In genomic region chr7:1368150-1368681, GRCh38 we compare ENCODE assay signal across 21 cellular contexts.
A peak's percentile ranks its signal among the peaks of the same experiment; 100 is the strongest.
DNase-seq lines count a peak whose midpoint lies in the region; ATAC-seq and TF ChIP-seq lines count a peak whose summit lies in the region.
"Had no signal": no experiment of that assay in that cellular context is flagged by ENCODE, and none has a peak within 500 bp of the region (broad histone marks: within the 10 kb centered on the region; RNA-seq: fewer than 3 reads in every experiment).

No MANE protein-coding gene starts in this region.

- POLR2A ChIA-PET in HCT116 (lab: Charles Lee) (no interaction called here), WTC11 (lab: Charles Lee) (interaction anchor here (0.6 kb wide), 1 partner anchor 65 kb away, joined by 4 read pairs; no protein-coding TSS in a partner anchor)

- peak overlapping the region in 9 of 11 experiments; percentile 15 to 66 (median 52); a peak in 11 of 22 replicates for H3K9ac ChIP-seq in BLaER1 treated with 17β-estradiol and CSF1 and Interleukin-3, amounts not matched to agents 10 nM and 100 nM
- H3K9ac ChIP-seq in HCT116 (ENCODE audit: low read length): no peak overlapping the region
- H3K9ac ChIP-seq in mesenchymal stem cell (ENCODE audit: low read length): no peak overlapping the region
- H3K9ac ChIP-seq: KMS-11 had no signal

- no peaks in the 10 kb centered on the region for H3K79me2 ChIP-seq in HCT116 (ENCODE audit: insufficient read depth, low read length)

- intact Hi-C loops in HCT116 (cut with micrococcal nuclease): loop anchor here (5.0 kb wide), 1 partner anchor 34 kb away; no protein-coding TSS in a partner anchor

- no peak overlapping the region for H2BK5ac ChIP-seq in mesenchymal stem cell (ENCODE audit: low read depth, low read length, poor library complexity, severe bottlenecking)

- H3K18ac ChIP-seq in mesenchymal stem cell (ENCODE audit: low read depth in 1 of 2, low read length in 2 of 2): no peak overlapping the region

- no peak overlapping the region for H3K4ac ChIP-seq in mesenchymal stem cell (ENCODE audit: low read depth in 1 of 2, low read length in 2 of 2)

- H3K27ac Mint-ChIP-seq in WTC11: no peak overlapping the region
- H3K27ac Mint-ChIP-seq: activated B cell treated with CpG ODN at 0.5 μM for 24 hours; activated T-helper 1 cell treated with anti-CD3 and anti-CD28 coated beads, Interleukin-12 subunit alpha, Interleukin-12 subunit beta, Interleukin-2, Interleukin-4 antibody, amounts not matched to agents 30 ng/mL and 10 ng/mL and 1 ng/mL, durations not matched to agents 14 hours and 24 hours and 36 hours; CD4-positive, alpha-beta memory T cell had no signal

- peak overlapping the region; percentile 56; the same call in 1 of the 2 replicates for H3K4me3 Mint-ChIP-seq in WTC11
- H3K4me3 Mint-ChIP-seq: activated T-helper 1 cell treated with anti-CD3 and anti-CD28 coated beads, Interleukin-12 subunit alpha, Interleukin-12 subunit beta, Interleukin-2, Interleukin-4 antibody, amounts not matched to agents 30 ng/mL and 10 ng/mL and 1 ng/mL, durations not matched to agents 14 hours and 24 hours and 36 hours had no signal

- TF ChIP-seq RAD21 in HCT116 (IDR thresholded peaks at IDR 0.05; ENCODE audit: low read depth): no peak

- RAD21 ChIA-PET in HCT116 (lab: Charles Lee; ENCODE audit: low non-redundant PET in 1 of 2, low total read pairs in 2 of 2, uncharacterized antibody in 2 of 2, unreplicated experiment in 2 of 2): interaction anchor here in 1 of 2 experiments (0.6 kb wide), 1 partner anchor 45 kb away, joined by 3 read pairs; no protein-coding TSS in a partner anchor

- no peak overlapping the region for H3K23ac ChIP-seq in mesenchymal stem cell (ENCODE audit: low read length in 2 of 2)

- no peaks in the 10 kb centered on the region for H3K9me3 Mint-ChIP-seq in WTC11
- H3K9me3 Mint-ChIP-seq: activated T-helper 1 cell treated with anti-CD3 and anti-CD28 coated beads, Interleukin-12 subunit alpha, Interleukin-12 subunit beta, Interleukin-2, Interleukin-4 antibody, amounts not matched to agents 30 ng/mL and 10 ng/mL and 1 ng/mL, durations not matched to agents 14 hours and 24 hours and 36 hours had no signal

- H4K8ac ChIP-seq in mesenchymal stem cell (ENCODE audit: low read length): no peak overlapping the region

- H3K4me3 ChIP-seq in BLaER1 treated with 17β-estradiol and CSF1 and Interleukin-3, amounts not matched to agents 10 nM and 100 nM: peak overlapping the region in 7 of 10 experiments; percentile 48 to 68 (median 53); a peak in 13 of 20 replicates
- H3K4me3 ChIP-seq in HCT116 (replicated peaks in 1 of 2; ENCODE audit: low read depth in 1 of 2, low read length in 2 of 2): no peak overlapping the region
- H3K4me3 ChIP-seq in mesenchymal stem cell (ENCODE audit: insufficient read depth in 1 of 2, low read depth in 1 of 2, low read length in 2 of 2): no peak overlapping the region
- H3K4me3 ChIP-seq: prostate gland, vagina had no signal

- peaks cover 0 to 12% (median 0%) of the 10 kb centered on the region in 11 experiments; a peak in 3 of 22 replicates for H4K20me1 ChIP-seq in BLaER1 treated with 17β-estradiol and CSF1 and Interleukin-3, amounts not matched to agents 10 nM and 100 nM
- no peaks in the 10 kb centered on the region for H4K20me1 ChIP-seq in HCT116 (ENCODE audit: insufficient read depth)

- peaks cover 38% of the 10 kb centered on the region for H3K27me3 Mint-ChIP-seq in WTC11 (ENCODE audit: low read depth)

- ATAC-seq in HCT116 (no peak), WTC11 (no peak), GM21390 (IDR thresholded peaks at IDR 0.05; ENCODE audit: unreplicated experiment) (no peak), HG03432 (IDR thresholded peaks at IDR 0.05; ENCODE audit: unreplicated experiment) (no peak), HG03095 (IDR thresholded peaks at IDR 0.05; ENCODE audit: unreplicated experiment) (no peak)

- H3K27me3 ChIP-seq in BLaER1 treated with 17β-estradiol and CSF1 and Interleukin-3, amounts not matched to agents 10 nM and 100 nM: peaks cover 0 to 25% (median 0%) of the 10 kb centered on the region in 11 experiments; a peak in 7 of 22 replicates
- H3K27me3 ChIP-seq in HCT116 (ENCODE audit: insufficient read depth, low read length): no peaks in the 10 kb centered on the region
- H3K27me3 ChIP-seq in mesenchymal stem cell (ENCODE audit: control insufficient read depth in 1 of 2, insufficient read depth in 1 of 2, low read length in 2 of 2): peaks cover 76 to 93% of the 10 kb centered on the region in 2 experiments
- H3K27me3 ChIP-seq: testis, vagina had no signal

- H3K9me3 ChIP-seq in BLaER1 treated with 17β-estradiol and CSF1 and Interleukin-3, amounts not matched to agents 10 nM and 100 nM (replicated peaks in 1 of 11): peaks cover 0 to 7% (median 0%) of the 10 kb centered on the region in 11 experiments; a peak in 5 of 22 replicates
- peaks cover 0 to 6% of the 10 kb centered on the region in 2 experiments; a peak in 1 of 4 replicates for H3K9me3 ChIP-seq in HCT116 (ENCODE audit: control insufficient read depth in 1 of 2, insufficient read depth in 1 of 2, low read depth in 1 of 2, low read length in 2 of 2)
- peaks cover 10% of the 10 kb centered on the region for H3K9me3 ChIP-seq in mesenchymal stem cell (ENCODE audit: control insufficient read depth, low read length)
- H3K9me3 ChIP-seq: prostate gland, testis, vagina had no signal

- H3K4me1 ChIP-seq in BLaER1 treated with 17β-estradiol and CSF1 and Interleukin-3, amounts not matched to agents 10 nM and 100 nM: peaks cover 11 to 64% (median 42%) of the 10 kb centered on the region in 10 experiments
- H3K4me1 ChIP-seq in HCT116 (ENCODE audit: control insufficient read depth in 1 of 2, insufficient read depth in 2 of 2, low read length in 2 of 2) (peaks cover 0 to 20% of the 10 kb centered on the region in 2 experiments; a peak in 2 of 4 replicates), mesenchymal stem cell (ENCODE audit: control insufficient read depth, insufficient read depth, low read depth, low read length) (peaks cover 6% of the 10 kb centered on the region)
- H3K4me1 ChIP-seq: prostate gland, testis had no signal

- peak overlapping the region in 7 of 11 experiments; percentile 9 to 55 (median 38); a peak in 7 of 22 replicates for H3K27ac ChIP-seq in BLaER1 treated with 17β-estradiol and CSF1 and Interleukin-3, amounts not matched to agents 10 nM and 100 nM
- H3K27ac ChIP-seq in HCT116 (ENCODE audit: low read depth, low read length) (no peak overlapping the region; the same call in 1 of the 2 replicates), mesenchymal stem cell (ENCODE audit: low read length, poor library complexity, severe bottlenecking) (no peak overlapping the region)
- H3K27ac ChIP-seq: KMS-11, neutrophil, prostate gland, testis, vagina had no signal

- H2AFZ ChIP-seq in HCT116 (ENCODE audit: low read depth, low read length, poor library complexity, severe bottlenecking) (peak overlapping the region; percentile 82), mesenchymal stem cell (ENCODE audit: low read depth, low read length) (no peak overlapping the region)

- CTCF ChIA-PET in HCT116 (lab: Charles Lee) (interaction anchor here (0.7 kb wide), 1 partner anchor 137 kb away, joined by 3 read pairs; no protein-coding TSS in a partner anchor), WTC11 (lab: Charles Lee) (interaction anchor here (0.6 to 1.7 kb wide), 45 partner anchors 9 to 749 kb away, joined by 3 to 20 read pairs (median 4); partner anchors contain the start of gene MICALL2)

- no peak for TF ChIP-seq POLR2A in HCT116 (IDR thresholded peaks at IDR 0.05; ENCODE audit: borderline replicate concordance, extremely low read depth, insufficient read depth, insufficient read length)

- peaks cover 7% of the 10 kb centered on the region for H3K4me1 Mint-ChIP-seq in WTC11

- H3K36me3 ChIP-seq in BLaER1 treated with 17β-estradiol and CSF1 and Interleukin-3, amounts not matched to agents 10 nM and 100 nM: no peaks in the 10 kb centered on the region
- no peaks in the 10 kb centered on the region for H3K36me3 ChIP-seq in HCT116 (ENCODE audit: control insufficient read depth in 1 of 2, insufficient read depth in 2 of 2, low read length in 2 of 2)
- H3K36me3 ChIP-seq in mesenchymal stem cell (ENCODE audit: control insufficient read depth in 1 of 2, insufficient read depth in 2 of 2, low read depth in 1 of 2, low read length in 2 of 2): no peaks in the 10 kb centered on the region
- H3K36me3 ChIP-seq: neutrophil, prostate gland, vagina had no signal

- TF ChIP-seq CTCF in HCT116 (IDR thresholded peaks at IDR 0.05 in 2 of 3, conservative IDR thresholded peaks at IDR 0.05 in 1 of 3; ENCODE audit: borderline replicate concordance in 1 of 3, insufficient read depth in 1 of 3, low read depth in 2 of 3, low read length in 2 of 3) (no peak), WTC11 (IDR thresholded peaks at IDR 0.05) (no peak)

- no peaks in the 10 kb centered on the region for H3K79me1 ChIP-seq in mesenchymal stem cell (replicated peaks; ENCODE audit: low read length, poor library complexity, severe bottlenecking)

- no peak overlapping the region for H2BK120ac ChIP-seq in mesenchymal stem cell (ENCODE audit: low read depth, low read length)

- peak overlapping the region; percentile 79 to 98 (median 88) for H3K4me2 ChIP-seq in BLaER1 treated with 17β-estradiol and CSF1 and Interleukin-3, amounts not matched to agents 10 nM and 100 nM
- peak overlapping the region; percentile 75 for H3K4me2 ChIP-seq in HCT116 (ENCODE audit: low read length)
- H3K4me2 ChIP-seq in mesenchymal stem cell (ENCODE audit: low read length, poor library complexity, severe bottlenecking): peak overlapping the region; percentile 12
- H3K4me2 ChIP-seq: KMS-11 had no signal

- no TSS peak for BruUV-seq in HCT116 (replicated peaks; lab: Mats Ljungman, UMichigan)

- H2AK5ac ChIP-seq in mesenchymal stem cell (ENCODE audit: low read length, severe bottlenecking): no peak overlapping the region

- H4K91ac ChIP-seq in mesenchymal stem cell (ENCODE audit: low read length): no peak overlapping the region

- WGBS in mesenchymal stem cell: 35% methylated on average over 12 of the region's 12 CpGs

- H2BK15ac ChIP-seq in mesenchymal stem cell (ENCODE audit: low read depth, poor library complexity, severe bottlenecking): no peak overlapping the region

- H3K9me2 ChIP-seq in HCT116 (ENCODE audit: insufficient read depth): no peaks in the 10 kb centered on the region

- DNase-seq in HCT116 (ENCODE audit: low read depth, low spot score) (no peak), WTC11 (ENCODE audit: low spot score) (no peak), mesenchymal stem cell (no peak), T1000 (lab: John Stamatoyannopoulos, UW) (no peak)
- DNase-seq: activated B cell treated with CpG ODN at 0.5 μM for 24 hours; activated naive CD4-positive, alpha-beta T cell treated with anti-CD3 and anti-CD28 coated beads, Interleukin-2, amount 50 U/mL, for 16 hours; amniotic stem cell; CD4-positive, alpha-beta memory T cell; GOT3; MM.1S; NCI-H2081; testis had no signal

- H2BK12ac ChIP-seq in mesenchymal stem cell (ENCODE audit: low read length in 2 of 2): no peak overlapping the region

- no peaks in the 10 kb centered on the region for H3K36me3 Mint-ChIP-seq in WTC11
- H3K36me3 Mint-ChIP-seq: CD4-positive, alpha-beta memory T cell had no signal

- H3K14ac ChIP-seq in mesenchymal stem cell (ENCODE audit: low read length in 2 of 2): no peak overlapping the region

TF ChIP-seq in HCT116, 20 proteins besides CTCF, POLR2A, EP300 and RAD21 (continues in another document):
- TF ChIP-seq SRF (IDR thresholded peaks at IDR 0.05; ENCODE audit: low read depth): no peak
- no peak for TF ChIP-seq JUND (IDR thresholded peaks at IDR 0.05)

Comparison
In these comparisons a context has a peak if more than half of its experiments do, and no peak if none do; other contexts are left out.
1. H3K27ac ChIP-seq: peak in BLaER1 treated with 17β-estradiol and CSF1 and Interleukin-3, amounts not matched to agents 10 nM and 100 nM (7 of 11); none in HCT116 (single experiment) and mesenchymal stem cell (single experiment).
2. H3K4me2 ChIP-seq: peak in every context shown above with its lines; median percentile 88 in BLaER1 treated with 17β-estradiol and CSF1 and Interleukin-3, amounts not matched to agents 10 nM and 100 nM; 75 in HCT116; 12 in mesenchymal stem cell.
3. H3K4me3 ChIP-seq: peak in BLaER1 treated with 17β-estradiol and CSF1 and Interleukin-3, amounts not matched to agents 10 nM and 100 nM (7 of 10); none in HCT116 (0 of 2) and mesenchymal stem cell (0 of 2).
4. H3K9ac ChIP-seq: peak in BLaER1 treated with 17β-estradiol and CSF1 and Interleukin-3, amounts not matched to agents 10 nM and 100 nM (9 of 11); none in HCT116 (single experiment) and mesenchymal stem cell (single experiment).